In the genomic region with DNA sequence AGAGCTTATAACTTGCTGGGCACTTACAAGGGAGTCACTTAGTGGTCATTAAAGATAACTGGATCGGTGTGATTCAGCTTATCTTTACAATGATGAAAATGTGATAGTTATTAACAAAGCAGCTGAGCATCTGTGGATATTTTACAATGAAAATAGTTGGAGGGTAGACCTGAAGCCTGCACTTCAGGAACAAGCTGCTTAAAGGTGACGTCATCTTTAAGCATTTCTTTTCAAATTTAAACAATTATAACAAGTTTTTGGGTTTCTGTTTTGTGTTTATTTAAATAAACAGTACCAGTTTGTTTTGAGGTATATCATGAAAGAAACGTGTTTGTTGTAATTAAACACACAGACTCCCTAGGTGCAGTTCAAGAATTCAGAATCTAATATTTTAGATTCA, we compare ENCODE assay signal across 2 cellular contexts.
TF ChIP-seq lines count a peak whose summit lies in the region.

No MANE protein-coding gene starts in this region.

TF ChIP-seq in GM23338, 12 proteins besides CTCF, POLR2A, EP300 and RAD21 (continued from another document):
- TF ChIP-seq ZNF114 (CRISPR knock-in tag; IDR thresholded peaks at IDR 0.05) (no peak), ZNF331 (CRISPR knock-in tag; IDR thresholded peaks at IDR 0.05; ENCODE audit: low read depth) (no peak), POLR2AphosphoS5 (IDR thresholded peaks at IDR 0.05; ENCODE audit: low read depth) (no peak), EZH2 (IDR thresholded peaks at IDR 0.05; ENCODE audit: low read depth, unreplicated experiment) (no peak), EZH2phosphoT487 (IDR thresholded peaks at IDR 0.05; ENCODE audit: unreplicated experiment) (no peak), JUNB (IDR thresholded peaks at IDR 0.05; ENCODE audit: unreplicated experiment) (no peak), CREB1 (CRISPR knock-in tag; IDR thresholded peaks at IDR 0.05; ENCODE audit: low read depth) (no peak), STAT1 (IDR thresholded peaks at IDR 0.05; ENCODE audit: unreplicated experiment) (no peak)
- TF ChIP-seq, protein P1, sequence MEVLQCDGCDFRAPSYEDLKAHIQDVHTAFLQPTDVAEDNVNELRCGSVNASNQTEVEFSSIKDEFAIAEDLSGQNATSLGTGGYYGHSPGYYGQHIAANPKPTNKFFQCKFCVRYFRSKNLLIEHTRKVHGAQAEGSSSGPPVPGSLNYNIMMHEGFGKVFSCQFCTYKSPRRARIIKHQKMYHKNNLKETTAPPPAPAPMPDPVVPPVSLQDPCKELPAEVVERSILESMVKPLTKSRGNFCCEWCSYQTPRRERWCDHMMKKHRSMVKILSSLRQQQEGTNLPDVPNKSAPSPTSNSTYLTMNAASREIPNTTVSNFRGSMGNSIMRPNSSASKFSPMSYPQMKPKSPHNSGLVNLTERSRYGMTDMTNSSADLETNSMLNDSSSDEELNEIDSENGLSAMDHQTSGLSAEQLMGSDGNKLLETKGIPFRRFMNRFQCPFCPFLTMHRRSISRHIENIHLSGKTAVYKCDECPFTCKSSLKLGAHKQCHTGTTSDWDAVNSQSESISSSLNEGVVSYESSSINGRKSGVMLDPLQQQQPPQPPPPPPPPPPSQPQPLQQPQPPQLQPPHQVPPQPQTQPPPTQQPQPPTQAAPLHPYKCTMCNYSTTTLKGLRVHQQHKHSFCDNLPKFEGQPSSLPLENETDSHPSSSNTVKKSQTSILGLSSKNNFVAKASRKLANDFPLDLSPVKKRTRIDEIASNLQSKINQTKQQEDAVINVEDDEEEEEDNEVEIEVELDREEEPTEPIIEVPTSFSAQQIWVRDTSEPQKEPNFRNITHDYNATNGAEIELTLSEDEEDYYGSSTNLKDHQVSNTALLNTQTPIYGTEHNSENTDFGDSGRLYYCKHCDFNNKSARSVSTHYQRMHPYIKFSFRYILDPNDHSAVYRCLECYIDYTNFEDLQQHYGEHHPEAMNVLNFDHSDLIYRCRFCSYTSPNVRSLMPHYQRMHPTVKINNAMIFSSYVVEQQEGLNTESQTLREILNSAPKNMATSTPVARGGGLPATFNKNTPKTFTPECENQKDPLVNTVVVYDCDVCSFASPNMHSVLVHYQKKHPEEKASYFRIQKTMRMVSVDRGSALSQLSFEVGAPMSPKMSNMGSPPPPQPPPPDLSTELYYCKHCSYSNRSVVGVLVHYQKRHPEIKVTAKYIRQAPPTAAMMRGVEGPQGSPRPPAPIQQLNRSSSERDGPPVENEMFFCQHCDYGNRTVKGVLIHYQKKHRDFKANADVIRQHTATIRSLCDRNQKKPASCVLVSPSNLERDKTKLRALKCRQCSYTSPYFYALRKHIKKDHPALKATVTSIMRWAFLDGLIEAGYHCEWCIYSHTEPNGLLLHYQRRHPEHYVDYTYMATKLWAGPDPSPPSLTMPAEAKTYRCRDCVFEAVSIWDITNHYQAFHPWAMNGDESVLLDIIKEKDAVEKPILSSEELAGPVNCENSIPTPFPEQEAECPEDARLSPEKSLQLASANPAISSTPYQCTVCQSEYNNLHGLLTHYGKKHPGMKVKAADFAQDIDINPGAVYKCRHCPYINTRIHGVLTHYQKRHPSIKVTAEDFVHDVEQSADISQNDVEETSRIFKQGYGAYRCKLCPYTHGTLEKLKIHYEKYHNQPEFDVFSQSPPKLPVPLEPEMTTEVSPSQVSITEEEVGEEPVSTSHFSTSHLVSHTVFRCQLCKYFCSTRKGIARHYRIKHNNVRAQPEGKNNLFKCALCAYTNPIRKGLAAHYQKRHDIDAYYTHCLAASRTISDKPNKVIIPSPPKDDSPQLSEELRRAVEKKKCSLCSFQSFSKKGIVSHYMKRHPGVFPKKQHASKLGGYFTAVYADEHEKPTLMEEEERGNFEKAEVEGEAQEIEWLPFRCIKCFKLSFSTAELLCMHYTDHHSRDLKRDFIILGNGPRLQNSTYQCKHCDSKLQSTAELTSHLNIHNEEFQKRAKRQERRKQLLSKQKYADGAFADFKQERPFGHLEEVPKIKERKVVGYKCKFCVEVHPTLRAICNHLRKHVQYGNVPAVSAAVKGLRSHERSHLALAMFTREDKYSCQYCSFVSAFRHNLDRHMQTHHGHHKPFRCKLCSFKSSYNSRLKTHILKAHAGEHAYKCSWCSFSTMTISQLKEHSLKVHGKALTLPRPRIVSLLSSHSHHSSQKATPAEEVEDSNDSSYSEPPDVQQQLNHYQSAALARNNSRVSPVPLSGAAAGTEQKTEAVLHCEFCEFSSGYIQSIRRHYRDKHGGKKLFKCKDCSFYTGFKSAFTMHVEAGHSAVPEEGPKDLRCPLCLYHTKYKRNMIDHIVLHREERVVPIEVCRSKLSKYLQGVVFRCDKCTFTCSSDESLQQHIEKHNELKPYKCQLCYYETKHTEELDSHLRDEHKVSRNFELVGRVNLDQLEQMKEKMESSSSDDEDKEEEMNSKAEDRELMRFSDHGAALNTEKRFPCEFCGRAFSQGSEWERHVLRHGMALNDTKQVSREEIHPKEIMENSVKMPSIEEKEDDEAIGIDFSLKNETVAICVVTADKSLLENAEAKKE (CRISPR knock-in tag; IDR thresholded peaks at IDR 0.05), result no peak
- TF ChIP-seq, protein P2, sequence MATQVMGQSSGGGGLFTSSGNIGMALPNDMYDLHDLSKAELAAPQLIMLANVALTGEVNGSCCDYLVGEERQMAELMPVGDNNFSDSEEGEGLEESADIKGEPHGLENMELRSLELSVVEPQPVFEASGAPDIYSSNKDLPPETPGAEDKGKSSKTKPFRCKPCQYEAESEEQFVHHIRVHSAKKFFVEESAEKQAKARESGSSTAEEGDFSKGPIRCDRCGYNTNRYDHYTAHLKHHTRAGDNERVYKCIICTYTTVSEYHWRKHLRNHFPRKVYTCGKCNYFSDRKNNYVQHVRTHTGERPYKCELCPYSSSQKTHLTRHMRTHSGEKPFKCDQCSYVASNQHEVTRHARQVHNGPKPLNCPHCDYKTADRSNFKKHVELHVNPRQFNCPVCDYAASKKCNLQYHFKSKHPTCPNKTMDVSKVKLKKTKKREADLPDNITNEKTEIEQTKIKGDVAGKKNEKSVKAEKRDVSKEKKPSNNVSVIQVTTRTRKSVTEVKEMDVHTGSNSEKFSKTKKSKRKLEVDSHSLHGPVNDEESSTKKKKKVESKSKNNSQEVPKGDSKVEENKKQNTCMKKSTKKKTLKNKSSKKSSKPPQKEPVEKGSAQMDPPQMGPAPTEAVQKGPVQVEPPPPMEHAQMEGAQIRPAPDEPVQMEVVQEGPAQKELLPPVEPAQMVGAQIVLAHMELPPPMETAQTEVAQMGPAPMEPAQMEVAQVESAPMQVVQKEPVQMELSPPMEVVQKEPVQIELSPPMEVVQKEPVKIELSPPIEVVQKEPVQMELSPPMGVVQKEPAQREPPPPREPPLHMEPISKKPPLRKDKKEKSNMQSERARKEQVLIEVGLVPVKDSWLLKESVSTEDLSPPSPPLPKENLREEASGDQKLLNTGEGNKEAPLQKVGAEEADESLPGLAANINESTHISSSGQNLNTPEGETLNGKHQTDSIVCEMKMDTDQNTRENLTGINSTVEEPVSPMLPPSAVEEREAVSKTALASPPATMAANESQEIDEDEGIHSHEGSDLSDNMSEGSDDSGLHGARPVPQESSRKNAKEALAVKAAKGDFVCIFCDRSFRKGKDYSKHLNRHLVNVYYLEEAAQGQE (IDR thresholded peaks at IDR 0.05; ENCODE audit: unreplicated experiment), result no peak

TF ChIP-seq in HEK293, 187 proteins besides CTCF, POLR2A, EP300 and RAD21 (continued from another document):
- TF ChIP-seq, protein P3, sequence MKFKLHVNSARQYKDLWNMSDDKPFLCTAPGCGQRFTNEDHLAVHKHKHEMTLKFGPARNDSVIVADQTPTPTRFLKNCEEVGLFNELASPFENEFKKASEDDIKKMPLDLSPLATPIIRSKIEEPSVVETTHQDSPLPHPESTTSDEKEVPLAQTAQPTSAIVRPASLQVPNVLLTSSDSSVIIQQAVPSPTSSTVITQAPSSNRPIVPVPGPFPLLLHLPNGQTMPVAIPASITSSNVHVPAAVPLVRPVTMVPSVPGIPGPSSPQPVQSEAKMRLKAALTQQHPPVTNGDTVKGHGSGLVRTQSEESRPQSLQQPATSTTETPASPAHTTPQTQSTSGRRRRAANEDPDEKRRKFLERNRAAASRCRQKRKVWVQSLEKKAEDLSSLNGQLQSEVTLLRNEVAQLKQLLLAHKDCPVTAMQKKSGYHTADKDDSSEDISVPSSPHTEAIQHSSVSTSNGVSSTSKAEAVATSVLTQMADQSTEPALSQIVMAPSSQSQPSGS (tag by site-specific recombination; IDR thresholded peaks at IDR 0.05; ENCODE audit: low read depth), result peak; percentile 45; the same call in 1 of the 2 replicates
